Comparison of ENCODE assay signal across 9 cellular contexts in genomic region chr10:75226656-75227055, GRCh38. TPM values are rescaled to one million over a fixed set of nuclear protein-coding genes. Genes with fewer than 3 reads are reported as not detected.
DNase-seq lines count a peak whose midpoint lies in the region; ATAC-seq, FAIRE-seq and TF ChIP-seq lines count a peak whose summit lies in the region.
"Had no signal": no experiment of that assay in that cellular context is flagged by ENCODE, and none has a peak within 500 bp of the region (broad histone marks: within the 10 kb centered on the region; RNA-seq: fewer than 3 reads in every experiment).

No MANE protein-coding gene starts in this region.

- POLR2A ChIA-PET in CD8-positive, alpha-beta T cell (lab: Charles Lee) = interaction anchor here (6.2 kb wide), 1 partner anchor 15 kb away, joined by 40 read pairs; the partner anchor contains the start of gene VDAC2
- POLR2A ChIA-PET in RWPE1 (lab: Yijun Ruan, JAX; ENCODE audit: low non-redundant PET) = interaction anchor here (1.1 kb wide), 1 partner anchor 16 kb away, joined by 3 read pairs; the partner anchor contains the start of gene VDAC2

- H3K27ac ChIP-seq in CD8-positive, alpha-beta T cell (ENCODE audit: low read depth, low read length) = no peak overlapping the region
- H3K27ac ChIP-seq in RWPE1 = peak overlapping the region; percentile 83
- peak overlapping the region; percentile 83 to 98 (median 94) for H3K27ac ChIP-seq in esophagus squamous epithelium
- H3K27ac ChIP-seq in rectal smooth muscle tissue (ENCODE audit: low read depth, low read length) = peak overlapping the region; percentile 43

- H3K27me3 Mint-ChIP-seq in CD8-positive, alpha-beta T cell (ENCODE audit: low read depth) = no peaks in the 10 kb centered on the region

- no peak for FAIRE-seq in GM19239 (lab: Jason Lieb, UNC)

- no peak overlapping the region for H3K9ac ChIP-seq in rectal smooth muscle tissue (ENCODE audit: low read length)

- no peaks in the 10 kb centered on the region for H3K9me3 ChIP-seq in CD8-positive, alpha-beta T cell (ENCODE audit: low read length)
- no peaks in the 10 kb centered on the region for H3K9me3 ChIP-seq in esophagus squamous epithelium

- no peak for TF ChIP-seq CTCF in CD8-positive, alpha-beta T cell (IDR thresholded peaks at IDR 0.05)
- TF ChIP-seq CTCF in RWPE1 (conservative IDR thresholded peaks at IDR 0.05; ENCODE audit: low read depth) (no peak), esophagus squamous epithelium (IDR thresholded peaks at IDR 0.05) (no peak)

- no peak for TF ChIP-seq POLR2A in esophagus squamous epithelium (IDR thresholded peaks at IDR 0.05)

- CTCF ChIA-PET in CD8-positive, alpha-beta T cell (lab: Charles Lee) = interaction anchor here (0.6 to 2.2 kb wide), 3 partner anchors 9 to 39 kb away, joined by 3 to 9 read pairs (median 3); partner anchors contain the start of gene COMTD1
- CTCF ChIA-PET in RWPE1 (lab: Yijun Ruan, JAX) = interaction anchor here (0.6 to 1.2 kb wide), 3 partner anchors 19 to 43 kb away, joined by 3 to 6 read pairs (median 4); no protein-coding TSS in a partner anchor

- H3K36me3 ChIP-seq in CD8-positive, alpha-beta T cell (ENCODE audit: insufficient read depth, low read length) = peaks cover 56% of the 10 kb centered on the region
- H3K36me3 ChIP-seq in esophagus squamous epithelium (peaks cover 12 to 98% (median 41%) of the 10 kb centered on the region in 3 donors), rectal smooth muscle tissue (ENCODE audit: control insufficient read depth, insufficient read depth, low read length) (peaks cover 26% of the 10 kb centered on the region)

- H3K4me3 ChIP-seq in CD8-positive, alpha-beta T cell (ENCODE audit: low read depth, low read length) = no peak overlapping the region
- H3K4me3 ChIP-seq in esophagus squamous epithelium (peak overlapping the region in 1 of 4 donors; percentile 7), rectal smooth muscle tissue (ENCODE audit: low read length) (no peak overlapping the region)

- peak overlapping the region; percentile 85 for H3K27ac Mint-ChIP-seq in CD8-positive, alpha-beta T cell

- H3K36me3 Mint-ChIP-seq in CD8-positive, alpha-beta T cell = peaks cover 83% of the 10 kb centered on the region

- no peak for DNase-seq in CD8-positive, alpha-beta T cell
- no peak for DNase-seq in RWPE1 (ENCODE audit: low spot score)
- DNase-seq in esophagus squamous epithelium (lab: John Stamatoyannopoulos, UW) = no peak
- no peak for DNase-seq in DMS79 treated with DMSO at 0.1 percent for 48 hours (lab: John Stamatoyannopoulos, UW)
- DNase-seq in NCI-H2196 (lab: John Stamatoyannopoulos, UW; ENCODE audit: unreplicated experiment) = no peak
- no peak for DNase-seq in GM19239 (ENCODE audit: insufficient read length, low spot score)
- no peak for DNase-seq in NCI-H1694 treated with DMSO at 0.1 percent for 48 hours (lab: John Stamatoyannopoulos, UW)
- DNase-seq: PC-3 had no signal

- H3K4me1 ChIP-seq in CD8-positive, alpha-beta T cell (ENCODE audit: insufficient read depth, low read length) = peaks cover 31% of the 10 kb centered on the region
- H3K4me1 ChIP-seq in esophagus squamous epithelium = peaks cover 28 to 100% (median 66%) of the 10 kb centered on the region in 3 donors
- H3K4me1 ChIP-seq in rectal smooth muscle tissue (ENCODE audit: control insufficient read depth, insufficient read depth, low read length) = peaks cover 20% of the 10 kb centered on the region

- H3K9me3 Mint-ChIP-seq in CD8-positive, alpha-beta T cell = no peaks in the 10 kb centered on the region

- no peak for ATAC-seq in CD8-positive, alpha-beta T cell
- ATAC-seq: PC-3 had no signal

- H3K4me3 Mint-ChIP-seq in CD8-positive, alpha-beta T cell = no peak overlapping the region

- H3K27me3 ChIP-seq in CD8-positive, alpha-beta T cell (ENCODE audit: insufficient read depth, low read length) = no peaks in the 10 kb centered on the region
- H3K27me3 ChIP-seq in esophagus squamous epithelium = no peaks in the 10 kb centered on the region
- no peaks in the 10 kb centered on the region for H3K27me3 ChIP-seq in rectal smooth muscle tissue (ENCODE audit: control insufficient read depth, insufficient read depth, low read length)

- WGBS in esophagus squamous epithelium, 2 donors = 20 to 49% methylated on average over 1 to 5 of the region's 5 CpGs

- intact Hi-C loops in CD8-positive, alpha-beta T cell (cut with DNase I, micrococcal nuclease) = no loop called here
- intact Hi-C loops in esophagus squamous epithelium (cut with DNase I) = no loop called here

- H3K4me1 Mint-ChIP-seq in CD8-positive, alpha-beta T cell (ENCODE audit: low read depth) = peaks cover 67% of the 10 kb centered on the region

RNA-seq across cellular contexts. Expression of gene COMTD1, which starts 9.1 kb away (rescaled TPM):
- 1 to 10 TPM; 7.6 to 7.9 TPM for total RNA-seq in CD8-positive, alpha-beta T cell
- total RNA-seq in esophagus squamous epithelium = 100 to 1,000 TPM in 3 of 4 donors, 10 to 100 TPM in 1; 87.8 to 139 (median 111) TPM

RNA-seq across cellular contexts. Expression of gene VDAC2, which starts 16.1 kb away (rescaled TPM):
- total RNA-seq in CD8-positive, alpha-beta T cell = 100 to 1,000 TPM; 184 to 187 TPM
- total RNA-seq in esophagus squamous epithelium = 100 to 1,000 TPM; 219 to 319 (median 285) TPM

Comparison
In these comparisons a context has a peak if more than half of its experiments do, and no peak if none do; other contexts are left out.
1. RNA of gene COMTD1, which starts 9.1 kb away (total RNA-seq): 87.8 to 139 TPM in esophagus squamous epithelium; 7.6 to 7.9 TPM in CD8-positive, alpha-beta T cell; every median in the first group is over 4 times any median in the second.